In the genomic region with DNA sequence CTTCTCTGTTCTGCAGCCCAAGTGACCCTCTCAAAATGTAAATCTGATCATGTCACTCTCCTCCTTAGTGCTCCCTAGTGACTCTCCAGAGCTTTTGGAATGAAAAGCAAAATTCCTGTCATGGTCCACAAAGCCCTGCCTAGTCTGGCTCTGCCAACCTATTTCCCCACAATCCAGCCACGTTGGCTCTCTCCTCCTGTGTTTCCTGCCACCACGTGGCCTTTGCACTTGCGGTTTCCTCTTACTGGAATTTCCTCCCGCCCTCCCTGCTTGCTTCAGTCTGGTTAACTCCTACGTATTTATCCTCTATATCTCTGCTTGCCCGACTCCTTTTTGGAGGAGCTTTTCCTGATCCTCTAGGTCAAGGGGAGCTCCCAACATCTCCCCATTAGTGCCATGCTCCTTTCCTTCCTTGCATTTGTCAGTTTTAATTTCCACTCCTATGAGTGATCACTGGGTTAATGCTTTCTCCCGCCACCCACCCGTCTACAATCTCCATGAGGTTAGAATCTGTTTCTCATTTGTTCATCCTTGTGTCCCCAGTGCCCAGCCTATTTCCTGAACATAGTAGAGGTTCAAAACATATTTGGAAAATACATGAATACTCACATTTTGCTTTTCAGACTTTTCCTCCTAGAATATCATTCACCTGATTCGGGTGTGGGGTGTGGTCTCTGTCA, we compare ENCODE assay signal across 8 cellular contexts. TPM values are rescaled to one million over a fixed set of nuclear protein-coding genes. Genes with fewer than 3 reads are reported as not detected.
DNase-seq lines count a peak whose midpoint lies in the region; ATAC-seq and TF ChIP-seq lines count a peak whose summit lies in the region.

No MANE protein-coding gene starts in this region.

- CTCF ChIA-PET in CD4-positive, alpha-beta T cell (lab: Charles Lee): no interaction called here

- 43 to 56% methylated on average over 9 of the region's 9 CpGs for WGBS in esophagus squamous epithelium, 2 donors

- H3K9me3 ChIP-seq in esophagus squamous epithelium (no peaks in the 10 kb centered on the region), muscle layer of duodenum (ENCODE audit: control insufficient read depth in 1 of 2, low read length in 2 of 2) (peaks cover 2 to 6% of the 10 kb centered on the region in 2 donors)
- H3K9me3 ChIP-seq in CD4-positive, alpha-beta T cell (ENCODE audit: control insufficient read depth, low read length): no peaks in the 10 kb centered on the region

- peaks cover 83% of the 10 kb centered on the region for H3K79me2 ChIP-seq in ACC112 (ENCODE audit: control insufficient read depth, insufficient read depth, low read length, unreplicated experiment)

- POLR2A ChIA-PET in CD4-positive, alpha-beta T cell (lab: Charles Lee): no interaction called here

- intact Hi-C loops in esophagus squamous epithelium (cut with DNase I): no loop called here
- intact Hi-C loops in CD4-positive, alpha-beta T cell (cut with DNase I, micrococcal nuclease): no loop called here

- ATAC-seq in CD4-positive, alpha-beta T cell (ENCODE audit: poor library complexity): no peak

- peak overlapping the region; percentile 65 for H3K4me3 ChIP-seq in ACC112 (ENCODE audit: low read depth, low read length)
- no peak overlapping the region for H3K4me3 ChIP-seq in NB4 (ENCODE audit: low read depth, low read length)
- H3K4me3 ChIP-seq in esophagus squamous epithelium: peak overlapping the region in 2 of 4 donors; percentile 6 to 51
- H3K4me3 ChIP-seq in muscle layer of duodenum (ENCODE audit: low read depth in 1 of 2, low read length in 2 of 2): peak overlapping the region in 1 of 2 donors; percentile 21

- no peaks in the 10 kb centered on the region for H3K9me3 Mint-ChIP-seq in CD4-positive, alpha-beta T cell

- H3K36me3 Mint-ChIP-seq in CD4-positive, alpha-beta T cell (ENCODE audit: low read depth): no peaks in the 10 kb centered on the region

- H3K4me1 ChIP-seq in ACC112 (ENCODE audit: control insufficient read depth, insufficient read depth, low read length, unreplicated experiment): peaks cover 55% of the 10 kb centered on the region
- peaks cover 0 to 45% (median 5%) of the 10 kb centered on the region in 3 donors for H3K4me1 ChIP-seq in esophagus squamous epithelium
- peaks cover 0 to 3% of the 10 kb centered on the region in 2 donors for H3K4me1 ChIP-seq in muscle layer of duodenum (ENCODE audit: control insufficient read depth in 1 of 2, insufficient read depth in 2 of 2, low read length in 2 of 2)

- peaks cover 45% of the 10 kb centered on the region for H3K36me3 ChIP-seq in ACC112 (ENCODE audit: insufficient read depth, low read length)
- peaks cover 0 to 10% (median 0%) of the 10 kb centered on the region in 3 donors for H3K36me3 ChIP-seq in esophagus squamous epithelium
- H3K36me3 ChIP-seq in muscle layer of duodenum (ENCODE audit: control insufficient read depth in 1 of 2, insufficient read depth in 2 of 2, low read length in 2 of 2): peaks cover 0 to 13% of the 10 kb centered on the region in 2 donors

- H3K27me3 ChIP-seq in ACC112 (ENCODE audit: insufficient read depth, low read length) (no peaks in the 10 kb centered on the region), esophagus squamous epithelium (peaks cover 0 to 4% (median 0%) of the 10 kb centered on the region in 4 donors), muscle layer of duodenum (ENCODE audit: low read depth, low read length) (no peaks in the 10 kb centered on the region)
- H3K27me3 ChIP-seq in CD4-positive, alpha-beta T cell (ENCODE audit: control insufficient read depth, insufficient read depth, low read length): peaks cover 17% of the 10 kb centered on the region

- H3K4me1 Mint-ChIP-seq in CD4-positive, alpha-beta T cell (ENCODE audit: low read depth): peaks cover 10% of the 10 kb centered on the region

- no peak for TF ChIP-seq CTCF in NB4 (IDR thresholded peaks at IDR 0.05; ENCODE audit: low read depth, low read length)
- no peak for TF ChIP-seq CTCF in esophagus squamous epithelium (IDR thresholded peaks at IDR 0.05)
- no peak for TF ChIP-seq CTCF in CD4-positive, alpha-beta T cell (IDR thresholded peaks at IDR 0.05)

- H2AFZ ChIP-seq in ACC112 (ENCODE audit: low read length, unreplicated experiment): no peak overlapping the region

- TF ChIP-seq POLR2A in NB4 (IDR thresholded peaks at IDR 0.05; ENCODE audit: extremely low read depth, insufficient read length) (no peak), esophagus squamous epithelium (IDR thresholded peaks at IDR 0.05) (no peak)

- H3K27ac ChIP-seq in ACC112 (ENCODE audit: low read depth, low read length): peak overlapping the region; percentile 96
- peak overlapping the region; percentile 30 to 86 (median 60) for H3K27ac ChIP-seq in esophagus squamous epithelium
- H3K27ac ChIP-seq in muscle layer of duodenum (ENCODE audit: low read length): peak overlapping the region; percentile 50
- H3K27ac ChIP-seq in CD4-positive, alpha-beta T cell (ENCODE audit: low read depth, low read length): no peak overlapping the region

- H3K27ac Mint-ChIP-seq in CD4-positive, alpha-beta T cell: no peak overlapping the region

- DNase-seq in NB4 (ENCODE audit: low read depth): peak; percentile 7
- no peak for DNase-seq in esophagus squamous epithelium (lab: John Stamatoyannopoulos, UW)
- DNase-seq in occipital lobe (lab: John Stamatoyannopoulos, UW): no peak
- no peak for DNase-seq in RKO (ENCODE audit: low spot score)
- no peak for DNase-seq in NCI-H510A treated with DMSO at 0.1 percent for 48 hours (lab: John Stamatoyannopoulos, UW)
- no peak for DNase-seq in CD4-positive, alpha-beta T cell

- H3K4me3 Mint-ChIP-seq in CD4-positive, alpha-beta T cell: no peak overlapping the region

- peaks cover 45% of the 10 kb centered on the region for H3K27me3 Mint-ChIP-seq in CD4-positive, alpha-beta T cell

RNA-seq across cellular contexts. Expression of a gene that starts 11.5 kb away (rescaled TPM):
- total RNA-seq in esophagus squamous epithelium (100 to 1,000 TPM in 1 of 4 donors, 10 to 100 TPM in 2, 1 to 10 TPM in 1; 4.1 to 142 (median 56.8) TPM), occipital lobe (not detected)
- total RNA-seq in CD4-positive, alpha-beta T cell: not detected
